In the genomic region with DNA sequence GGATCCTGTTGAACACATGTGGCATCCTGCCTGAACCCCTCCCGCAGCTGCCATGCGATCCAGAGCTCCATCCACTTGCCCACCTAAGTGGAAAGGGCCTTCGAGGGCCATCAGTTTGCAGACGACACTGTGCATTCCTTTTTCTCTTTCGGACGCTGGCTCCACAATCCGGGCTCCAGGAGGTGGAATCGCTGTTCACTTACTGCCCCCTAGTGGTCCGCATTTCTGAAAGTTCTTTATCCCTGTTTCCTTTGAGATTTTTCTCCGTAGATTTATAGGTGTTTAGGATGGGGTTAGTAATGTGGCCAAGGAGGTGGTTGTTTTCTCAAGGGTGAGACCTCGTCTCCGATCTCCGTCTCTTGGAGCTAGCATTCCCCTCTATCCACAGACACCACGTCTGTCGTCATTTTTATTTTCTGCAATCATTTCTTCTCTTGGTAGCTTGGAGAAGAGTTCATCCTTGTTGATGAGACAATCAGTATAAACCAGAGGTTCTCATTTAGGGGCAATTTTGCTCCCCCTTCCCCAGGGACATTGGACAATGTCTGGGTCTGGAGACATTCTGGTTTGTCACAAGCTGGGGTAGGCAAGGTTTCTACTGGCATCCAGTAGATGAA, we compare ENCODE assay signal across 8 cellular contexts.
DNase-seq lines count a peak whose midpoint lies in the region; ATAC-seq, FAIRE-seq and TF ChIP-seq lines count a peak whose summit lies in the region.

No MANE protein-coding gene starts in this region.

- H3K36me3 ChIP-seq in BE2C (no peaks in the 10 kb centered on the region), gastroesophageal sphincter (peaks cover 0 to 30% of the 10 kb centered on the region in 2 donors), ovary (no peaks in the 10 kb centered on the region)

- no peaks in the 10 kb centered on the region for H3K9me3 Mint-ChIP-seq in activated naive CD4-positive, alpha-beta T cell treated with anti-CD3 and anti-CD28 coated beads for 36 hours

- H3K4me1 ChIP-seq in BE2C (no peaks in the 10 kb centered on the region), gastroesophageal sphincter (peaks cover 0 to 9% (median 0%) of the 10 kb centered on the region in 3 donors), ovary (ENCODE audit: insufficient read depth) (peaks cover 1% of the 10 kb centered on the region)

- H3K27me3 ChIP-seq in BE2C = no peaks in the 10 kb centered on the region
- H3K27me3 ChIP-seq in gastroesophageal sphincter = no peaks in the 10 kb centered on the region
- no peaks in the 10 kb centered on the region for H3K27me3 ChIP-seq in ovary

- TF ChIP-seq EP300 in gastroesophageal sphincter (IDR thresholded peaks at IDR 0.05) (no peak), ovary (IDR thresholded peaks at IDR 0.05) (no peak)

- H3K4me3 ChIP-seq in BE2C (ENCODE audit: low read depth, low read length) = peak overlapping the region; percentile 47
- no peak overlapping the region for H3K4me3 ChIP-seq in gastroesophageal sphincter
- H3K4me3 ChIP-seq in ovary = no peak overlapping the region

- intact Hi-C loops in activated naive CD4-positive, alpha-beta T cell treated with anti-CD3 and anti-CD28 coated beads for 36 hours (cut with micrococcal nuclease) = loop anchor here (1.0 to 10.0 kb wide), 8 partner anchors 38 to 1360 kb away; no protein-coding TSS in a partner anchor
- intact Hi-C loops in ovary (cut with DNase I) = loop anchor here (1.0 to 10.0 kb wide), 5 partner anchors 304 to 1204 kb away; a partner anchor contains a TSS

- CTCF ChIA-PET in activated naive CD4-positive, alpha-beta T cell treated with anti-CD3 and anti-CD28 coated beads for 36 hours (lab: Charles Lee) = interaction anchor here (0.7 to 3.3 kb wide), 17 partner anchors 9 to 1361 kb away, joined by 3 to 24 read pairs (median 4); no protein-coding TSS in a partner anchor

- WGBS in gastroesophageal sphincter (ENCODE audit: low coverage in 1 of 2), 2 donors = 16 to 20% methylated on average over 3 to 14 of the region's 15 CpGs
- 11 to 12% (median 11%) methylated on average over 15 of the region's 15 CpGs for WGBS in ovary, 3 donors

- TF ChIP-seq CTCF in BE2C (IDR thresholded peaks at IDR 0.05; ENCODE audit: low read depth, low read length) = peak; percentile 79
- peak; percentile 54 to 75 (median 64) for TF ChIP-seq CTCF in gastroesophageal sphincter (IDR thresholded peaks at IDR 0.05)
- peak; percentile 67 to 82 (median 71) for TF ChIP-seq CTCF in ovary (IDR thresholded peaks at IDR 0.05)

- FAIRE-seq in GM18507 (lab: Jason Lieb, UNC) = peak; percentile 50

- peak; percentile 67 for DNase-seq in BE2C
- no peak for DNase-seq in GM18507 (ENCODE audit: extremely low spot score, insufficient read length, low read depth)
- DNase-seq in NCI-H82 (lab: John Stamatoyannopoulos, UW) = peak; percentile 78
- DNase-seq in activated naive CD4-positive, alpha-beta T cell treated with anti-CD3 and anti-CD28 coated beads for 36 hours = peak; percentile 62
- peak; percentile 56 to 77 (median 59) for DNase-seq in ovary
- DNase-seq in cortex of kidney (lab: John Stamatoyannopoulos, UW) = no peak

- peak; percentile 47 for ATAC-seq in gastroesophageal sphincter
- ATAC-seq in GM21576 (IDR thresholded peaks at IDR 0.05; ENCODE audit: unreplicated experiment) = no peak

- no peak for TF ChIP-seq POLR2A in gastroesophageal sphincter (IDR thresholded peaks at IDR 0.05)
- TF ChIP-seq POLR2A in ovary (IDR thresholded peaks at IDR 0.05) = no peak

- H3K4me1 Mint-ChIP-seq in activated naive CD4-positive, alpha-beta T cell treated with anti-CD3 and anti-CD28 coated beads for 36 hours (ENCODE audit: low read depth) = peaks cover 14% of the 10 kb centered on the region

- no peaks in the 10 kb centered on the region for H3K36me3 Mint-ChIP-seq in activated naive CD4-positive, alpha-beta T cell treated with anti-CD3 and anti-CD28 coated beads for 36 hours (ENCODE audit: low read depth)

- H3K27ac ChIP-seq in gastroesophageal sphincter (no peak overlapping the region), ovary (no peak overlapping the region)

- no peak overlapping the region for H3K4me3 Mint-ChIP-seq in activated naive CD4-positive, alpha-beta T cell treated with anti-CD3 and anti-CD28 coated beads for 36 hours

- peaks cover 7% of the 10 kb centered on the region for H3K27me3 Mint-ChIP-seq in activated naive CD4-positive, alpha-beta T cell treated with anti-CD3 and anti-CD28 coated beads for 36 hours (ENCODE audit: low read depth)

- no peak overlapping the region for H3K27ac Mint-ChIP-seq in activated naive CD4-positive, alpha-beta T cell treated with anti-CD3 and anti-CD28 coated beads for 36 hours

- H3K9me3 ChIP-seq in BE2C (no peaks in the 10 kb centered on the region), gastroesophageal sphincter (no peaks in the 10 kb centered on the region), ovary (no peaks in the 10 kb centered on the region)

Comparison
In these comparisons a context has a peak if more than half of its experiments do, and no peak if none do; other contexts are left out.
1. DNase-seq: peak in BE2C (single experiment), NCI-H82 (single experiment), activated naive CD4-positive, alpha-beta T cell treated with anti-CD3 and anti-CD28 coated beads for 36 hours (single experiment) and ovary (5 of 5); none in GM18507 (single experiment) and cortex of kidney (single experiment).
2. Peak in every context shown above with its lines, with median percentiles within 50 percentile points of each other: CTCF ChIP-seq.